Comparison of ENCODE assay signal across 11 cellular contexts in genomic region chr2:240626531-240627300, GRCh38. TPM values are rescaled to one million over a fixed set of nuclear protein-coding genes. Genes with fewer than 3 reads are reported as not detected.
A peak's percentile ranks its signal among the peaks of the same experiment; 100 is the strongest.
DNase-seq lines count a peak whose midpoint lies in the region; ATAC-seq, FAIRE-seq and TF ChIP-seq lines count a peak whose summit lies in the region.
"Had no signal": no experiment of that assay in that cellular context is flagged by ENCODE, and none has a peak within 500 bp of the region (broad histone marks: within the 10 kb centered on the region; RNA-seq: fewer than 3 reads in every experiment).

No MANE protein-coding gene starts in this region.

- BruUV-seq in K562 (replicated peaks; lab: Mats Ljungman, UMichigan), result no TSS peak

- H3K4me3 ChIP-seq in K562, result no peak overlapping the region
- H3K4me3 ChIP-seq in ovary, result no peak overlapping the region

- TF ChIP-seq POLR2A in GM12891 (IDR thresholded peaks at IDR 0.05; ENCODE audit: low read depth, low read length) (no peak), K562 (conservative IDR thresholded peaks at IDR 0.05) (no peak), ovary (IDR thresholded peaks at IDR 0.05) (no peak)

- H2AFZ ChIP-seq in K562 (ENCODE audit: low read depth, low read length), result no peak overlapping the region

- intact Hi-C loops in K562 (cut with micrococcal nuclease), result no loop called here
- intact Hi-C loops in ovary (cut with DNase I), result no loop called here

- POLR2A ChIA-PET in K562 (lab: Yijun Ruan, JAX), result interaction anchor here (1.0 kb wide), 1 partner anchor 16 kb away, joined by 4 read pairs; no protein-coding TSS in a partner anchor

- H3K27me3 ChIP-seq in K562 (ENCODE audit: control insufficient read depth in 2 of 2, insufficient read depth in 2 of 2, low read length in 2 of 2), result peaks cover 0 to 16% of the 10 kb centered on the region in 2 experiments; a peak in 2 of 5 replicates
- no peaks in the 10 kb centered on the region for H3K27me3 ChIP-seq in ovary

- peak overlapping the region in 1 of 2 experiments; percentile 74; a peak in 2 of 4 replicates for H3K9ac ChIP-seq in K562 (ENCODE audit: insufficient read depth in 1 of 2, low read depth in 2 of 2, low read length in 2 of 2)

- no peak for TF ChIP-seq RAD21 in K562 (CRISPR knock-in tag; conservative IDR thresholded peaks at IDR 0.05 in 1 of 2, IDR thresholded peaks at IDR 0.05 in 1 of 2)

- H3K27ac ChIP-seq in K562 (ENCODE audit: extremely low read depth, low read depth, low read length) (no peak overlapping the region), ovary (no peak overlapping the region)

- CTCF ChIA-PET in K562 (lab: Yijun Ruan, JAX; ENCODE audit: low intra/inter-chr PET ratio), result no interaction called here

- no peak overlapping the region for H3K4me2 ChIP-seq in K562 (ENCODE audit: insufficient read depth, low read length)

- H3K79me2 ChIP-seq in K562 (ENCODE audit: control insufficient read depth, insufficient read depth, low read length), result no peaks in the 10 kb centered on the region

- TF ChIP-seq EP300 in K562 (IDR thresholded peaks at IDR 0.05; ENCODE audit: low read length), result no peak
- TF ChIP-seq EP300 in ovary (IDR thresholded peaks at IDR 0.05), result no peak

- WGBS in K562 (ENCODE audit: insufficient coverage, low coverage, missing lambda C conversion rate), result 19% methylated on average over 9 of the region's 21 CpGs
- 58 to 66% (median 58%) methylated on average over 20 to 21 of the region's 21 CpGs for WGBS in ovary, 3 donors

- no peak for FAIRE-seq in GM12891 (lab: Jason Lieb, UNC)
- no peak for FAIRE-seq in K562 (lab: Jason Lieb, UNC)

- in situ Hi-C loops in K562 (cut with MboI), result no loop called here

- no peak; the same call in 2 of the 3 replicates for ATAC-seq in K562
- no peak for ATAC-seq in GM19463 (IDR thresholded peaks at IDR 0.05; ENCODE audit: unreplicated experiment)
- no peak for ATAC-seq in HG03175 (IDR thresholded peaks at IDR 0.05; ENCODE audit: unreplicated experiment)
- ATAC-seq in GM19395 (IDR thresholded peaks at IDR 0.05; ENCODE audit: unreplicated experiment), result no peak
- ATAC-seq: HCT116 had no signal

- DNase-seq in GM12891 (ENCODE audit: insufficient read length, low spot score), result no peak
- DNase-seq in SKM-1 (lab: John Stamatoyannopoulos, UW; ENCODE audit: unreplicated experiment), result peak; percentile 92
- no peak for DNase-seq in K562 (ENCODE audit: extremely low read depth in 1 of 4, low spot score in 3 of 4)
- peak in 3 of 5 donors; percentile 7 to 27 (median 14) for DNase-seq in ovary
- DNase-seq in NCI-H187 (lab: John Stamatoyannopoulos, UW), result no peak
- DNase-seq: T1000 had no signal

- no peaks in the 10 kb centered on the region for H4K20me1 ChIP-seq in K562 (replicated peaks; ENCODE audit: control insufficient read depth, insufficient read depth, low read length)

- TF ChIP-seq CTCF in K562 (IDR thresholded peaks at IDR 0.05 in 2 of 3, conservative IDR thresholded peaks at IDR 0.05 in 1 of 3; ENCODE audit: insufficient read depth in 2 of 3, low read depth in 1 of 3, low read length in 3 of 3), result no peak
- no peak for TF ChIP-seq CTCF in ovary (IDR thresholded peaks at IDR 0.05)

- H3K36me3 ChIP-seq in K562 (ENCODE audit: control insufficient read depth, insufficient read depth, low read length) (no peaks in the 10 kb centered on the region), ovary (no peaks in the 10 kb centered on the region)

- no peaks in the 10 kb centered on the region for H3K9me3 ChIP-seq in K562 (replicated peaks; ENCODE audit: control insufficient read depth, insufficient read depth, low read depth, low read length)
- H3K9me3 ChIP-seq in ovary, result no peaks in the 10 kb centered on the region

- no peaks in the 10 kb centered on the region for H3K9me1 ChIP-seq in K562 (ENCODE audit: control insufficient read depth, insufficient read depth, low read length)

- peaks cover 0 to 39% of the 10 kb centered on the region in 2 experiments; a peak in 2 of 5 replicates for H3K4me1 ChIP-seq in K562 (replicated peaks in 1 of 2; ENCODE audit: control insufficient read depth in 2 of 2, insufficient read depth in 2 of 2, low read length in 2 of 2)
- no peaks in the 10 kb centered on the region for H3K4me1 ChIP-seq in ovary (ENCODE audit: insufficient read depth)

RNA-seq across cellular contexts. Expression of gene GPR35, which starts 1.4 kb away (rescaled TPM):
- polyA plus RNA-seq in GM12891 (2012; ENCODE audit: low read depth, missing spikeins), result 1.6 TPM
- 0.40 and 0.76 TPM in 2 replicates for total RNA-seq in K562 (2011; cell fraction: chromatin; rRNA removed; ENCODE audit: low replicate concordance)
- 0.50 and 0.53 TPM in 2 replicates for total RNA-seq in K562 (2011; cell fraction: nucleolus; rRNA removed)
- total RNA-seq in K562 (2011; cell fraction: nucleoplasm; rRNA removed), result 0.73 TPM in 1 of 2 replicates, not detected in the other
- total RNA-seq in K562 (2014; rRNA removed) (0.50 TPM in 1 of 2 replicates, not detected in the other), K562 (2014; rRNA removed; fragmentation: Illumina TruSeq; extraction: Trizol) (0.07 TPM in 1 of 2 replicates, not detected in the other), K562 (2015; rRNA removed; fragmentation: Illumina TruSeq; extraction: Trizol) (0.29 and 0.34 TPM in 2 replicates), K562 (2021) (0.20 and 0.33 TPM in 2 replicates), ovary (1 to 10 TPM; 2.1 to 4.2 (median 2.5) TPM)
- polyA plus RNA-seq in K562 (2011; rRNA removed) (0.04 and 0.19 TPM in 2 replicates), K562 (2014; fragmentation: Illumina TruSeq; extraction: Trizol) (0.08 TPM in 1 of 2 replicates, not detected in the other), K562 (2014; fragmentation: Nextera tagmentation; extraction: Ambion mirVana) (not detected), K562 (2014; rRNA removed) (0.12 and 0.29 TPM in 2 replicates), ovary (1 to 10 TPM in 1 of 2 donors, under 1 TPM in 1; 0.27 to 2.2 TPM)
- 0.13 and 0.25 TPM in 2 replicates for polyA plus RNA-seq in K562 (2011; cell fraction: cytosol; rRNA removed)
- polyA plus RNA-seq in K562 (2011; cell fraction: nucleus; rRNA removed), result 1.2 TPM in 2 replicates
- 0.29 and 1.5 TPM in 2 replicates for polyA plus RNA-seq in K562 (2012)
- 0.11 and 0.15 TPM in 2 replicates for polyA minus RNA-seq in K562 (2011; rRNA and poly(A)+ RNA removed)
- not detected in 2 replicates for polyA minus RNA-seq in K562 (2011; cell fraction: cytosol; rRNA and poly(A)+ RNA removed)
- polyA minus RNA-seq in K562 (2011; cell fraction: nucleus; rRNA and poly(A)+ RNA removed), result 0.13 and 0.22 TPM in 2 replicates

RNA-seq across cellular contexts. Expression of gene CAPN10, which starts 40.2 kb away (rescaled TPM):
- polyA plus RNA-seq in GM12891 (2012; ENCODE audit: low read depth, missing spikeins), result 15.6 TPM
- total RNA-seq in K562 (2011; cell fraction: chromatin; rRNA removed; ENCODE audit: low replicate concordance), result 47.6 and 128 TPM in 2 replicates
- total RNA-seq in K562 (2011; cell fraction: nucleolus; rRNA removed), result 79.5 and 81.2 TPM in 2 replicates
- 52.6 and 61.5 TPM in 2 replicates for total RNA-seq in K562 (2011; cell fraction: nucleoplasm; rRNA removed)
- total RNA-seq in K562 (2014; rRNA removed) (18.6 and 24.3 TPM in 2 replicates), K562 (2014; rRNA removed; fragmentation: Illumina TruSeq; extraction: Trizol) (3.7 and 4.1 TPM in 2 replicates), K562 (2015; rRNA removed; fragmentation: Illumina TruSeq; extraction: Trizol) (10.4 and 14.5 TPM in 2 replicates), K562 (2021) (19.3 and 25.3 TPM in 2 replicates), ovary (10 to 100 TPM; 15.5 to 34.3 (median 26.8) TPM)
- polyA plus RNA-seq in K562 (2011; rRNA removed) (8.4 and 14.0 TPM in 2 replicates), K562 (2014; fragmentation: Illumina TruSeq; extraction: Trizol) (4.7 and 8.9 TPM in 2 replicates), K562 (2014; fragmentation: Nextera tagmentation; extraction: Ambion mirVana) (under 1 TPM; 0.08 to 0.41 TPM), K562 (2014; rRNA removed) (26.1 and 26.8 TPM in 2 replicates), ovary (10 to 100 TPM in 1 of 2 donors, 1 to 10 TPM in 1; 2.2 to 21.7 TPM)
- 8.3 and 17.5 TPM in 2 replicates for polyA plus RNA-seq in K562 (2011; cell fraction: cytosol; rRNA removed)
- polyA plus RNA-seq in K562 (2011; cell fraction: nucleus; rRNA removed), result 81.9 and 107 TPM in 2 replicates
- 11.4 and 22.7 TPM in 2 replicates for polyA plus RNA-seq in K562 (2012)
- 3.7 and 4.6 TPM in 2 replicates for polyA minus RNA-seq in K562 (2011; rRNA and poly(A)+ RNA removed)
- 7.4 and 9.3 TPM in 2 replicates for polyA minus RNA-seq in K562 (2011; cell fraction: cytosol; rRNA and poly(A)+ RNA removed)
- polyA minus RNA-seq in K562 (2011; cell fraction: nucleus; rRNA and poly(A)+ RNA removed), result 26.9 and 33.0 TPM in 2 replicates

RNA-seq across cellular contexts. Expression of gene AQP12B, which starts 56.0 kb away (rescaled TPM):
- not detected for polyA plus RNA-seq in GM12891 (2012; ENCODE audit: low read depth, missing spikeins)
- not detected in 2 replicates for total RNA-seq in K562 (2011; cell fraction: chromatin; rRNA removed; ENCODE audit: low replicate concordance)
- total RNA-seq in K562 (2011; cell fraction: nucleolus; rRNA removed), result not detected in 2 replicates
- total RNA-seq in K562 (2011; cell fraction: nucleoplasm; rRNA removed), result not detected in 2 replicates
- total RNA-seq in K562 (2014; rRNA removed), result not detected in 2 replicates
- total RNA-seq in K562 (2014; rRNA removed; fragmentation: Illumina TruSeq; extraction: Trizol), result not detected in 2 replicates
- not detected in 2 replicates for total RNA-seq in K562 (2015; rRNA removed; fragmentation: Illumina TruSeq; extraction: Trizol)
- total RNA-seq in K562 (2021), result not detected in 2 replicates
- not detected in 2 replicates for polyA plus RNA-seq in K562 (2011; rRNA removed)
- polyA plus RNA-seq in K562 (2011; cell fraction: cytosol; rRNA removed), result not detected in 2 replicates
- not detected in 2 replicates for polyA plus RNA-seq in K562 (2011; cell fraction: nucleus; rRNA removed)
- polyA plus RNA-seq in K562 (2012), result not detected in 2 replicates
- not detected in 2 replicates for polyA plus RNA-seq in K562 (2014; fragmentation: Illumina TruSeq; extraction: Trizol)
- not detected for polyA plus RNA-seq in K562 (2014; fragmentation: Nextera tagmentation; extraction: Ambion mirVana)
- polyA plus RNA-seq in K562 (2014; rRNA removed), result not detected in 2 replicates
- polyA minus RNA-seq in K562 (2011; rRNA and poly(A)+ RNA removed), result not detected in 2 replicates
- polyA minus RNA-seq in K562 (2011; cell fraction: cytosol; rRNA and poly(A)+ RNA removed), result not detected in 2 replicates
- polyA minus RNA-seq in K562 (2011; cell fraction: nucleus; rRNA and poly(A)+ RNA removed), result not detected in 2 replicates
- total RNA-seq in ovary, result under 1 TPM in 2 of 7 donors, not detected in 5; 0.18 to 0.36 TPM
- not detected for polyA plus RNA-seq in ovary
- total RNA-seq: M059J had no signal

RNA-seq across cellular contexts. Expression of gene RNPEPL1, which starts 58.4 kb away (rescaled TPM):
- polyA plus RNA-seq in GM12891 (2012; ENCODE audit: low read depth, missing spikeins), result 26.9 TPM
- 13.5 and 56.3 TPM in 2 replicates for total RNA-seq in K562 (2011; cell fraction: chromatin; rRNA removed; ENCODE audit: low replicate concordance)
- total RNA-seq in K562 (2011; cell fraction: nucleolus; rRNA removed), result 37.2 and 53.2 TPM in 2 replicates
- total RNA-seq in K562 (2011; cell fraction: nucleoplasm; rRNA removed), result 20.7 and 21.8 TPM in 2 replicates
- total RNA-seq in K562 (2014; rRNA removed) (15.7 and 25.3 TPM in 2 replicates), K562 (2014; rRNA removed; fragmentation: Illumina TruSeq; extraction: Trizol) (1.7 and 2.5 TPM in 2 replicates), K562 (2015; rRNA removed; fragmentation: Illumina TruSeq; extraction: Trizol) (7.0 and 7.1 TPM in 2 replicates), K562 (2021) (38.3 and 38.7 TPM in 2 replicates), ovary (10 to 100 TPM; 15.1 to 25.2 (median 23.2) TPM)
- polyA plus RNA-seq in K562 (2011; rRNA removed) (5.5 and 10.0 TPM in 2 replicates), K562 (2014; fragmentation: Illumina TruSeq; extraction: Trizol) (5.6 and 21.3 TPM in 2 replicates), K562 (2014; fragmentation: Nextera tagmentation; extraction: Ambion mirVana) (under 1 TPM; 0.07 to 0.45 TPM), K562 (2014; rRNA removed) (21.9 and 28.2 TPM in 2 replicates), ovary (10 to 100 TPM in 1 of 2 donors, 1 to 10 TPM in 1; 3.5 to 27.3 TPM)
- polyA plus RNA-seq in K562 (2011; cell fraction: cytosol; rRNA removed), result 12.6 and 28.4 TPM in 2 replicates
- 56.7 and 79.9 TPM in 2 replicates for polyA plus RNA-seq in K562 (2011; cell fraction: nucleus; rRNA removed)
- 21.9 and 55.2 TPM in 2 replicates for polyA plus RNA-seq in K562 (2012)
- polyA minus RNA-seq in K562 (2011; rRNA and poly(A)+ RNA removed), result 1.9 and 3.7 TPM in 2 replicates
- polyA minus RNA-seq in K562 (2011; cell fraction: cytosol; rRNA and poly(A)+ RNA removed), result 29.7 and 42.0 TPM in 2 replicates
- polyA minus RNA-seq in K562 (2011; cell fraction: nucleus; rRNA and poly(A)+ RNA removed), result 17.6 and 18.4 TPM in 2 replicates

Comparison
In these comparisons a context has a peak if more than half of its experiments do, and no peak if none do; other contexts are left out.
1. DNase-seq: peak in SKM-1 (single experiment) and ovary (3 of 5); none in GM12891 (single experiment), K562 (0 of 4) and NCI-H187 (0 of 2).